21 cellular contexts compared by ENCODE assay signal in genomic region chr2:183049420-183049819, GRCh38. TPM values are rescaled to one million over a fixed set of nuclear protein-coding genes. Genes with fewer than 3 reads are reported as not detected.
DNase-seq lines count a peak whose midpoint lies in the region; FAIRE-seq and TF ChIP-seq lines count a peak whose summit lies in the region.
"Had no signal": no experiment of that assay in that cellular context is flagged by ENCODE, and none has a peak within 500 bp of the region (broad histone marks: within the 10 kb centered on the region; RNA-seq: fewer than 3 reads in every experiment).

No MANE protein-coding gene starts in this region.

- TF ChIP-seq CTCF in H1 (IDR thresholded peaks at IDR 0.05; ENCODE audit: control extremely low read depth in 1 of 3, insufficient read depth in 1 of 3, low read depth in 1 of 3, low read length in 3 of 3): no peak
- no peak for TF ChIP-seq CTCF in SK-N-SH (IDR thresholded peaks at IDR 0.05)

- H2AK5ac ChIP-seq in H1 (ENCODE audit: low read depth, low read length): no peak overlapping the region

- H4K20me1 ChIP-seq in H1 (replicated peaks in 1 of 2; ENCODE audit: control insufficient read depth in 1 of 2, insufficient read depth in 2 of 2, low read length in 2 of 2) (no peaks in the 10 kb centered on the region), SK-N-SH (ENCODE audit: insufficient read depth) (no peaks in the 10 kb centered on the region)

- no peak overlapping the region for H3K14ac ChIP-seq in H1 (ENCODE audit: insufficient read length)

- CTCF ChIA-PET in H1 (lab: Charles Lee; ENCODE audit: partially characterized antibody) (no interaction called here), SK-N-SH (lab: Yijun Ruan, JAX) (no interaction called here)

- H3K36me3 ChIP-seq in ES-I3 (ENCODE audit: insufficient read depth, low read length) (no peaks in the 10 kb centered on the region; the same call in 1 of the 2 replicates), HUES6 (ENCODE audit: control insufficient read depth, insufficient read depth, low read length) (no peaks in the 10 kb centered on the region; the same call in 1 of the 2 replicates), H1 (ENCODE audit: control insufficient read depth in 2 of 4, insufficient read depth in 4 of 4, low read length in 3 of 4) (peaks cover 0 to 2% (median 0%) of the 10 kb centered on the region in 4 experiments; a peak in 1 of 8 replicates), iPS-18a (ENCODE audit: control insufficient read depth, low read depth, low read length) (no peaks in the 10 kb centered on the region), SK-N-SH (replicated peaks in 1 of 2; ENCODE audit: control insufficient read depth in 1 of 2, insufficient read depth in 2 of 2, low read length in 1 of 2) (no peaks in the 10 kb centered on the region)
- H3K36me3 ChIP-seq: HAP-1 had no signal

- H3K27ac ChIP-seq in HUES6 (ENCODE audit: low read depth, low read length) (peak overlapping the region; percentile 91; the same call in 1 of the 2 replicates), H1 (ENCODE audit: low read depth, low read length) (peak overlapping the region; percentile 55; the same call in 1 of the 2 replicates), iPS-18a (ENCODE audit: low read length) (no peak overlapping the region), SK-N-SH (ENCODE audit: low read depth in 2 of 2, low read length in 1 of 2) (no peak overlapping the region)
- H3K27ac ChIP-seq: 22Rv1, A549, C4-2B, HL-60 had no signal

- H3K23me2 ChIP-seq in H1 (ENCODE audit: low read depth, low read length): peaks cover 3% of the 10 kb centered on the region; the same call in 1 of the 2 replicates

- H3K79me2 ChIP-seq in H1 (ENCODE audit: control insufficient read depth in 1 of 2, insufficient read depth in 2 of 2, low read length in 2 of 2) (no peaks in the 10 kb centered on the region), SK-N-SH (ENCODE audit: insufficient read depth) (no peaks in the 10 kb centered on the region)

- H3F3A ChIP-seq in SK-N-SH (replicated peaks; ENCODE audit: insufficient read depth): no peaks in the 10 kb centered on the region

- no peak overlapping the region for H3K18ac ChIP-seq in H1 (ENCODE audit: extremely low read depth, low read length)

- no peaks in the 10 kb centered on the region for H3K79me1 ChIP-seq in H1 (ENCODE audit: low read depth, low read length)

- TF ChIP-seq RAD21 in H1 (IDR thresholded peaks at IDR 0.05 in 1 of 2, conservative IDR thresholded peaks at IDR 0.05 in 1 of 2; ENCODE audit: low read depth in 2 of 2, low read length in 2 of 2) (no peak), SK-N-SH (IDR thresholded peaks at IDR 0.05; ENCODE audit: low read length) (no peak)

- H2AFZ ChIP-seq in H1 (ENCODE audit: low read length) (no peak overlapping the region), SK-N-SH (ENCODE audit: low read depth) (no peak overlapping the region)

- H2BK5ac ChIP-seq in H1 (ENCODE audit: low read depth, low read length): no peak overlapping the region

- H3K4me3 ChIP-seq in HUES6 (ENCODE audit: low read depth, low read length) (peak overlapping the region; percentile 53), H1 (ENCODE audit: extremely low read depth in 1 of 4, insufficient read depth in 2 of 4, low read depth in 3 of 4, low read length in 4 of 4) (peak overlapping the region in 3 of 4 experiments; percentile 5 to 49 (median 19); a peak in 3 of 8 replicates), iPS-18a (ENCODE audit: low read length) (peak overlapping the region; percentile 36), SK-N-SH (ENCODE audit: low read depth in 2 of 2, low read length in 1 of 2) (no peak overlapping the region)
- H3K4me3 ChIP-seq: A549, HAP-1 had no signal

- POLR2A ChIA-PET in H1 (lab: Charles Lee; ENCODE audit: partially characterized antibody): interaction anchor here (0.6 to 2.4 kb wide), 5 partner anchors 12 to 35 kb away, joined by 3 to 7 read pairs (median 3); no protein-coding TSS in a partner anchor
- POLR2A ChIA-PET in SK-N-SH (lab: Yijun Ruan, JAX): no interaction called here

- H3K9ac ChIP-seq in ES-I3 (ENCODE audit: low read depth, low read length) (peak overlapping the region; percentile 47), HUES6 (ENCODE audit: low read length) (peak overlapping the region; percentile 76), H1 (replicated peaks in 1 of 4; ENCODE audit: extremely low read depth in 1 of 4, low read depth in 3 of 4, low read length in 3 of 4) (peak overlapping the region in 3 of 4 experiments; percentile 8 to 47 (median 14); a peak in 3 of 7 replicates), iPS-18a (ENCODE audit: low read length) (no peak overlapping the region), SK-N-SH (no peak overlapping the region)

- H2BK20ac ChIP-seq in H1 (ENCODE audit: low read length): no peak overlapping the region

- TF ChIP-seq POLR2A in H1 (IDR thresholded peaks at IDR 0.05; ENCODE audit: control extremely low read depth in 1 of 2, low read depth in 2 of 2, low read length in 2 of 2): peak in 1 of 2 experiments; percentile 52; a peak in 1 of 3 replicates

- no peak overlapping the region for H3K56ac ChIP-seq in H1 (replicated peaks; ENCODE audit: insufficient read length, low read depth, low read length)

- H3K4me1 ChIP-seq in ES-I3 (ENCODE audit: insufficient read depth, low read length) (peaks cover 10% of the 10 kb centered on the region; the same call in 1 of the 2 replicates), HUES6 (ENCODE audit: control insufficient read depth, insufficient read depth, low read length) (peaks cover 8% of the 10 kb centered on the region), H1 (replicated peaks in 1 of 4; ENCODE audit: control insufficient read depth in 3 of 4, insufficient read depth in 4 of 4, low read length in 3 of 4) (peaks cover 0 to 10% (median 9%) of the 10 kb centered on the region in 4 experiments; a peak in 5 of 7 replicates), iPS-18a (ENCODE audit: control insufficient read depth, low read depth, low read length) (peaks cover 8% of the 10 kb centered on the region), SK-N-SH (ENCODE audit: control insufficient read depth in 1 of 2, insufficient read depth in 2 of 2, low read depth in 1 of 2, low read length in 1 of 2) (no peaks in the 10 kb centered on the region)
- H3K4me1 ChIP-seq: A549, Caco-2 had no signal

- H3K4me2 ChIP-seq in H1 (ENCODE audit: insufficient read depth in 1 of 2, low read depth in 2 of 2, low read length in 2 of 2) (peak overlapping the region; percentile 51 to 75; a peak in 3 of 4 replicates), SK-N-SH (no peak overlapping the region)
- H3K4me2 ChIP-seq: A549 had no signal

- H4K91ac ChIP-seq in H1 (replicated peaks; ENCODE audit: insufficient read length, low read length): no peak overlapping the region

- no peak for FAIRE-seq in H1 (lab: Jason Lieb, UNC)
- FAIRE-seq: A549, D721Med, GM12892, GM18507 had no signal

- H2BK12ac ChIP-seq in H1 (ENCODE audit: low read depth, low read length): no peak overlapping the region

- no peak for DNase-seq in H1 (ENCODE audit: low read depth in 1 of 2, low spot score in 2 of 2)
- DNase-seq in SK-N-SH: no peak
- no peak for DNase-seq in NOMO-1 treated with dmso at 0.1 percent for 144 hours (lab: John Stamatoyannopoulos, UW; ENCODE audit: unreplicated experiment)
- no peak for DNase-seq in SKM-1 (lab: John Stamatoyannopoulos, UW; ENCODE audit: unreplicated experiment)
- DNase-seq in central memory CD4-positive, alpha-beta T cell: no peak
- DNase-seq: AML-193; Caco-2; CD4-positive, alpha-beta T cell; GDM1; GOT3 had no signal

- TF ChIP-seq EP300 in H1 (IDR thresholded peaks at IDR 0.05; ENCODE audit: borderline replicate concordance in 1 of 2, low read depth in 2 of 2, low read length in 2 of 2): no peak
- TF ChIP-seq EP300 in SK-N-SH (IDR thresholded peaks at IDR 0.05; ENCODE audit: borderline replicate concordance in 1 of 2, low read depth in 1 of 2, low read length in 1 of 2): no peak

- H4K8ac ChIP-seq in H1 (ENCODE audit: extremely low read depth, insufficient read depth, low read length): no peak overlapping the region

- H4K5ac ChIP-seq in H1 (ENCODE audit: insufficient read length, low read depth, low read length): peak overlapping the region; percentile 19

- H3K4ac ChIP-seq in H1 (replicated peaks; ENCODE audit: insufficient read length, low read depth, low read length): no peak overlapping the region

- H2BK120ac ChIP-seq in H1 (replicated peaks; ENCODE audit: low read depth, low read length): no peak overlapping the region

- H3K27me3 ChIP-seq in HUES6 (ENCODE audit: control insufficient read depth, insufficient read depth, low read length) (no peaks in the 10 kb centered on the region), H1 (replicated peaks in 1 of 4; ENCODE audit: control insufficient read depth in 3 of 4, extremely low read depth in 1 of 4, insufficient read depth in 3 of 4, low read length in 3 of 4) (no peaks in the 10 kb centered on the region), iPS-18a (ENCODE audit: control insufficient read depth, insufficient read depth, low read length) (no peaks in the 10 kb centered on the region), SK-N-SH (ENCODE audit: insufficient read depth) (no peaks in the 10 kb centered on the region; the same call in 1 of the 2 replicates)

- no peaks in the 10 kb centered on the region for H3K9me2 ChIP-seq in SK-N-SH

- no peak overlapping the region for H2BK15ac ChIP-seq in H1 (ENCODE audit: low read length)

- no peak overlapping the region for H3K23ac ChIP-seq in H1 (ENCODE audit: insufficient read length)

- WGBS in H1 (ENCODE audit: extremely low coverage in 1 of 2, insufficient coverage in 1 of 2, insufficient read length in 1 of 2, insufficient replicate concordance in 2 of 2, low coverage in 1 of 2, low lambda C conversion rate in 2 of 2, missing lambda C conversion rate in 1 of 2), 2 experiments: 24% methylated on average over 5 of the region's 5 CpGs; no CpG with 5 or more reads in 1 of the 2 experiments
- WGBS in SK-N-SH (ENCODE audit: low lambda C conversion rate): 63% methylated on average over 5 of the region's 5 CpGs

- H3K9me3 ChIP-seq in ES-I3 (ENCODE audit: control insufficient read depth, insufficient read depth, low read length) (peaks cover 29% of the 10 kb centered on the region), HUES6 (ENCODE audit: control insufficient read depth, insufficient read depth, low read depth, low read length) (peaks cover 43% of the 10 kb centered on the region), H1 (ENCODE audit: insufficient read depth in 2 of 2, low read depth in 1 of 2, low read length in 1 of 2) (peaks cover 0 to 3% of the 10 kb centered on the region in 2 experiments; a peak in 2 of 4 replicates), iPS-18a (ENCODE audit: control insufficient read depth, low read depth, low read length) (no peaks in the 10 kb centered on the region), SK-N-SH (no peaks in the 10 kb centered on the region)
- H3K9me3 ChIP-seq: A549, HAP-1 had no signal

RNA-seq across cellular contexts. Expression of gene NCKAP1, which starts 11.2 kb away (rescaled TPM):
- total RNA-seq in H1 (2021; fragmentation: NEBNext Ultra II Directional; extraction: Animal tissue kit (Norgen Biotek cat#: 25700)): 153 and 173 TPM in 2 replicates
- 48.5 and 90.8 TPM in 2 replicates for polyA plus RNA-seq in H1 (2011; rRNA removed)
- 86.9 TPM for polyA plus RNA-seq in H1 (2011; cell fraction: cytosol; rRNA removed)
- 26.9 TPM for polyA plus RNA-seq in H1 (2011; cell fraction: nucleus; rRNA removed)
- 70.8 to 102 TPM (median 91.1 TPM) in 4 replicates for polyA plus RNA-seq in H1 (2012, experiment 1 of 2)
- 7.8 TPM for polyA plus RNA-seq in H1 (2012, experiment 2 of 2)
- 71.3 TPM for polyA plus RNA-seq in H1 (2013, experiment 1 of 2)
- 74.7 TPM for polyA plus RNA-seq in H1 (2013, experiment 2 of 2)
- 126 and 193 TPM in 2 replicates for polyA minus RNA-seq in H1 (2011; rRNA and poly(A)+ RNA removed)
- 68.0 TPM for polyA minus RNA-seq in H1 (2011; cell fraction: cytosol; rRNA and poly(A)+ RNA removed)
- 138 TPM for polyA minus RNA-seq in H1 (2011; cell fraction: nucleus; rRNA and poly(A)+ RNA removed)
- polyA plus RNA-seq in SK-N-SH (2012; rRNA removed): 64.0 and 75.3 TPM in 2 replicates
- 84.7 and 86.2 TPM in 2 replicates for polyA plus RNA-seq in SK-N-SH (2012; cell fraction: cytosol; rRNA removed)
- polyA plus RNA-seq in SK-N-SH (2012; cell fraction: nucleus; rRNA removed): 24.2 and 67.0 TPM in 2 replicates

RNA-seq across cellular contexts. Expression of gene DUSP19, which starts 29.1 kb away (rescaled TPM):
- total RNA-seq in H1 (2021; fragmentation: NEBNext Ultra II Directional; extraction: Animal tissue kit (Norgen Biotek cat#: 25700)): 2.1 and 2.3 TPM in 2 replicates
- polyA plus RNA-seq in H1 (2011; rRNA removed) (0.53 and 0.73 TPM in 2 replicates), SK-N-SH (2012; rRNA removed) (0.85 and 1.4 TPM in 2 replicates)
- 0.71 TPM for polyA plus RNA-seq in H1 (2011; cell fraction: cytosol; rRNA removed)
- 1.1 TPM for polyA plus RNA-seq in H1 (2011; cell fraction: nucleus; rRNA removed)
- 0.42 to 1.7 TPM (median 0.61 TPM) in 4 replicates for polyA plus RNA-seq in H1 (2012, experiment 1 of 2)
- polyA plus RNA-seq in H1 (2012, experiment 2 of 2): 0.09 TPM
- 0.91 TPM for polyA plus RNA-seq in H1 (2013, experiment 1 of 2)
- 0.74 TPM for polyA plus RNA-seq in H1 (2013, experiment 2 of 2)
- polyA minus RNA-seq in H1 (2011; rRNA and poly(A)+ RNA removed): 1.3 and 1.5 TPM in 2 replicates
- 0.81 TPM for polyA minus RNA-seq in H1 (2011; cell fraction: cytosol; rRNA and poly(A)+ RNA removed)
- 2.2 TPM for polyA minus RNA-seq in H1 (2011; cell fraction: nucleus; rRNA and poly(A)+ RNA removed)
- 1.4 and 1.7 TPM in 2 replicates for polyA plus RNA-seq in SK-N-SH (2012; cell fraction: cytosol; rRNA removed)
- 0.43 and 0.67 TPM in 2 replicates for polyA plus RNA-seq in SK-N-SH (2012; cell fraction: nucleus; rRNA removed)

Comparison
In these comparisons a context has a peak if more than half of its experiments do, and no peak if none do; other contexts are left out.
1. H3K9ac ChIP-seq: peak in ES-I3 (single experiment), HUES6 (single experiment) and H1 (3 of 4); none in iPS-18a (single experiment) and SK-N-SH (single experiment).
2. H3K27ac ChIP-seq: peak in HUES6 (single experiment) and H1 (single experiment); none in iPS-18a (single experiment) and SK-N-SH (0 of 2).
3. H3K4me3 ChIP-seq: peak in HUES6 (single experiment), H1 (3 of 4) and iPS-18a (single experiment); none in SK-N-SH (0 of 2).